Comparison of ENCODE assay signal across 8 cellular contexts in genomic region chr19:4911314-4911713, GRCh38. TPM values are rescaled to one million over a fixed set of nuclear protein-coding genes. Genes with fewer than 3 reads are reported as not detected.
DNase-seq lines count a peak whose midpoint lies in the region; ATAC-seq and TF ChIP-seq lines count a peak whose summit lies in the region.

No MANE protein-coding gene starts in this region.

- TF ChIP-seq POLR2A in transverse colon (IDR thresholded peaks at IDR 0.05) = no peak

- no peak for TF ChIP-seq EP300 in transverse colon (IDR thresholded peaks at IDR 0.05; ENCODE audit: low read depth)

- no peak for TF ChIP-seq CTCF in transverse colon (IDR thresholded peaks at IDR 0.05)

- in situ Hi-C loops in transverse colon (cut with MboI; ENCODE audit: low pct_ligation_motif_present in 1 of 4, low pct_unique_long_range_greater_than_20kb in 1 of 4, low sequenced_read_pairs in 3 of 4) = loop anchor here in 1 of 4 donors (25.0 kb wide), 1 partner anchor 99 kb away; no protein-coding TSS in a partner anchor

- H3K27me3 Mint-ChIP-seq in activated naive CD4-positive, alpha-beta T cell treated with anti-CD3 and anti-CD28 coated beads, Interleukin-2, amount 50 U/mL, for 24 hours = no peaks in the 10 kb centered on the region
- H3K27me3 Mint-ChIP-seq in activated CD8-positive, alpha-beta T cell treated with anti-CD3 and anti-CD28 coated beads, Interleukin-2, amount 10 ng/mL, durations not matched to agents 7 days and 5 days (ENCODE audit: low read depth) = no peaks in the 10 kb centered on the region

- H3K4me1 Mint-ChIP-seq in activated naive CD4-positive, alpha-beta T cell treated with anti-CD3 and anti-CD28 coated beads, Interleukin-2, amount 50 U/mL, for 24 hours = peaks cover 64% of the 10 kb centered on the region
- peaks cover 57% of the 10 kb centered on the region for H3K4me1 Mint-ChIP-seq in activated CD8-positive, alpha-beta T cell treated with anti-CD3 and anti-CD28 coated beads, Interleukin-2, amount 10 ng/mL, durations not matched to agents 7 days and 5 days (ENCODE audit: low read depth)

- DNase-seq in activated naive CD4-positive, alpha-beta T cell treated with Interleukin-2 at 50 U/mL for 16 hours = no peak
- DNase-seq in activated CD8-positive, alpha-beta T cell treated with anti-CD3 and anti-CD28 coated beads, Interleukin-2, amount 10 ng/mL, durations not matched to agents 7 days and 5 days = no peak
- DNase-seq in iris pigment epithelial cell (ENCODE audit: low read depth) (peak; percentile 42), transverse colon (no peak), dedifferentiated amniotic fluid mesenchymal stem cell (ENCODE audit: extremely low spot score) (no peak)
- no peak for DNase-seq in activated effector memory CD4-positive, alpha-beta T cell treated with Interleukin-2 at 50 U/mL for 16 hours

- 44 to 72% methylated on average over 6 to 15 of the region's 15 CpGs for WGBS in transverse colon (ENCODE audit: low coverage in 1 of 2), 2 donors

- H3K36me3 Mint-ChIP-seq in activated naive CD4-positive, alpha-beta T cell treated with anti-CD3 and anti-CD28 coated beads, Interleukin-2, amount 50 U/mL, for 24 hours = peaks cover 3% of the 10 kb centered on the region
- peaks cover 58% of the 10 kb centered on the region for H3K36me3 Mint-ChIP-seq in activated CD8-positive, alpha-beta T cell treated with anti-CD3 and anti-CD28 coated beads, Interleukin-2, amount 10 ng/mL, durations not matched to agents 7 days and 5 days (ENCODE audit: low read depth)

- H3K4me3 Mint-ChIP-seq in activated naive CD4-positive, alpha-beta T cell treated with anti-CD3 and anti-CD28 coated beads, Interleukin-2, amount 50 U/mL, for 24 hours = peak overlapping the region; percentile 100
- peak overlapping the region; percentile 79 for H3K4me3 Mint-ChIP-seq in activated CD8-positive, alpha-beta T cell treated with anti-CD3 and anti-CD28 coated beads, Interleukin-2, amount 10 ng/mL, durations not matched to agents 7 days and 5 days

- ATAC-seq in activated CD8-positive, alpha-beta T cell treated with anti-CD3 and anti-CD28 coated beads, Interleukin-2, amount 10 ng/mL, durations not matched to agents 7 days and 5 days = no peak
- no peak for ATAC-seq in GM21447 (IDR thresholded peaks at IDR 0.05; ENCODE audit: unreplicated experiment)

- CTCF ChIA-PET in activated CD8-positive, alpha-beta T cell treated with anti-CD3 and anti-CD28 coated beads, Interleukin-2, amount 10 ng/mL, durations not matched to agents 7 days and 5 days (lab: Charles Lee) = interaction anchor here (0.7 to 8.1 kb wide), 21 partner anchors 15 to 187 kb away, joined by 3 to 165 read pairs (median 5); partner anchors contain the start of genes FEM1A, KDM4B and PLIN3

- peak overlapping the region in 2 of 4 donors; percentile 13 to 80 for H3K4me3 ChIP-seq in transverse colon

- POLR2A ChIA-PET in activated CD8-positive, alpha-beta T cell treated with anti-CD3 and anti-CD28 coated beads, Interleukin-2, amount 10 ng/mL, durations not matched to agents 7 days and 5 days (lab: Charles Lee) = interaction anchor here (1.1 to 1.7 kb wide), 3 partner anchors 38 to 120 kb away, joined by 3 to 9 read pairs (median 6); partner anchors contain the start of gene PLIN3

- no peaks in the 10 kb centered on the region for H3K9me3 ChIP-seq in transverse colon

- no peaks in the 10 kb centered on the region for H3K36me3 ChIP-seq in transverse colon

- peaks cover 18 to 40% (median 32%) of the 10 kb centered on the region in 4 donors for H3K4me1 ChIP-seq in transverse colon

- H3K27ac ChIP-seq in transverse colon = peak overlapping the region in 3 of 4 donors; percentile 33 to 51 (median 38)

- peak overlapping the region; percentile 86 for H3K27ac Mint-ChIP-seq in activated naive CD4-positive, alpha-beta T cell treated with anti-CD3 and anti-CD28 coated beads, Interleukin-2, amount 50 U/mL, for 24 hours
- H3K27ac Mint-ChIP-seq in activated CD8-positive, alpha-beta T cell treated with anti-CD3 and anti-CD28 coated beads, Interleukin-2, amount 10 ng/mL, durations not matched to agents 7 days and 5 days = peak overlapping the region; percentile 84

- peaks cover 10% of the 10 kb centered on the region for H3K27me3 ChIP-seq in transverse colon

- no peaks in the 10 kb centered on the region for H3K9me3 Mint-ChIP-seq in activated naive CD4-positive, alpha-beta T cell treated with anti-CD3 and anti-CD28 coated beads, Interleukin-2, amount 50 U/mL, for 24 hours
- no peaks in the 10 kb centered on the region for H3K9me3 Mint-ChIP-seq in activated CD8-positive, alpha-beta T cell treated with anti-CD3 and anti-CD28 coated beads, Interleukin-2, amount 10 ng/mL, durations not matched to agents 7 days and 5 days (ENCODE audit: insufficient read depth)

- intact Hi-C loops in transverse colon (cut with DNase I; ENCODE audit: low total_unique reads) = loop anchor here (1.0 kb wide), 1 partner anchor 96 kb away; no protein-coding TSS in a partner anchor

RNA-seq across cellular contexts. Expression of gene UHRF1, which starts 2.0 kb away (rescaled TPM):
- 100 to 1,000 TPM; 173 to 180 TPM for total RNA-seq in activated CD8-positive, alpha-beta T cell treated with anti-CD3 and anti-CD28 coated beads, Interleukin-2, amount 10 ng/mL, durations not matched to agents 7 days and 5 days
- total RNA-seq in transverse colon = 10 to 100 TPM in 2 of 4 donors, 1 to 10 TPM in 2; 2.9 to 41.2 (median 12.0) TPM

RNA-seq across cellular contexts. Expression of gene ARRDC5, which starts 8.6 kb away (rescaled TPM):
- under 1 TPM; 0.55 to 0.81 TPM for total RNA-seq in activated CD8-positive, alpha-beta T cell treated with anti-CD3 and anti-CD28 coated beads, Interleukin-2, amount 10 ng/mL, durations not matched to agents 7 days and 5 days
- total RNA-seq in transverse colon = 1 to 10 TPM in 1 of 4 donors, not detected in 3; 1.3 TPM

RNA-seq across cellular contexts. Expression of gene PLIN3, which starts 43.8 kb away (rescaled TPM):
- total RNA-seq in activated CD8-positive, alpha-beta T cell treated with anti-CD3 and anti-CD28 coated beads, Interleukin-2, amount 10 ng/mL, durations not matched to agents 7 days and 5 days = 10 to 100 TPM; 27.5 to 32.8 TPM
- total RNA-seq in transverse colon = 10 to 100 TPM; 27.5 to 85.5 (median 77.1) TPM

RNA-seq across cellular contexts. Expression of gene KDM4B, which starts 57.6 kb away (rescaled TPM):
- 10 to 100 TPM; 44.9 to 47.0 TPM for total RNA-seq in activated CD8-positive, alpha-beta T cell treated with anti-CD3 and anti-CD28 coated beads, Interleukin-2, amount 10 ng/mL, durations not matched to agents 7 days and 5 days
- total RNA-seq in transverse colon = 10 to 100 TPM; 26.6 to 84.2 (median 39.9) TPM

Comparison
In these comparisons a context has a peak if more than half of its experiments do, and no peak if none do; other contexts are left out.
1. RNA of gene UHRF1, which starts 2.0 kb away (total RNA-seq): 173 to 180 TPM in activated CD8-positive, alpha-beta T cell treated with anti-CD3 and anti-CD28 coated beads, Interleukin-2, amount 10 ng/mL, durations not matched to agents 7 days and 5 days; 2.9 to 41.2 TPM in transverse colon; every median in the first group is over 4 times any median in the second.